In the genomic region with DNA sequence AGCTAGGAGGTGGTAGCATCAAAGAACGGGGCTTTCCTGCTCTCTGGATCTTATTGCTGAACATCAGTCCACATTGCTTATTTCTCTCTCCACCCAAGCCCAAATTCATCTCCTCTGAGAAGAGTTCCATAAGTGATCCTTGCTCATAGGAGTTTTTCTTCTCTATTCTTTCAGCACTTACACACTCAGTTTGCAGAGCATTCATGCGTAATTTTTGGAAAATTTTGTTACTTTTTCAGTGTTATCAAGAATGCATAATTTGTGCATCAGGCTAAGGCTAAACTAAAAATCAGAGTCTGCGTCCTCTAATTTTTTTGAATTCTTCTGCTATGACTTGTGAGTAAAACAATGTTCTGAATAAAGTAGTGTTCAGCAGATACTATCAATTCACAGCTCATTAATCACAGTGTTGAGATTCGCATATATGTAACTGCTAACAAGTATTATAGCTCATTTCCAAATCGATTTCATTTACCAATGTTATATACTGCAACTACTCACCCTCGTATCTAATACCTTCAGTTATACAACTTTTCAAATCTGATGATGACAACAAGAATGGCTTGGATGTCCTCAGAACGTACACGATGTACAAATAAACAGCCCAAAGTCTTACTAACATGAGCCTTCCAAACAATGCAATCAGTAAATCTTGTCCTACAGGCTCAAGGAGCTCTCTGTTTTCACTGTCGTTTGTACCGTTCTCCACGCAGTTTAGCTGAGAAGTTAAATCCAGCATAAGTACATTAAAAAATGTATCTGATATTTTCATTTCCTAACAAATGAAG, we compare ENCODE assay signal across 14 cellular contexts. TPM values are rescaled to one million over a fixed set of nuclear protein-coding genes. Genes with fewer than 3 reads are reported as not detected.
A peak's percentile ranks its signal among the peaks of the same experiment; 100 is the strongest.
DNase-seq lines count a peak whose midpoint lies in the region; ATAC-seq and TF ChIP-seq lines count a peak whose summit lies in the region.
"Had no signal": no experiment of that assay in that cellular context is flagged by ENCODE, and none has a peak within 500 bp of the region (broad histone marks: within the 10 kb centered on the region; RNA-seq: fewer than 3 reads in every experiment).

No MANE protein-coding gene starts in this region.

- no peaks in the 10 kb centered on the region for H3K36me3 ChIP-seq in ascending aorta
- no peaks in the 10 kb centered on the region for H3K36me3 ChIP-seq in gastrocnemius medialis
- no peaks in the 10 kb centered on the region for H3K36me3 ChIP-seq in BE2C

- in situ Hi-C loops in gastrocnemius medialis (cut with MboI; ENCODE audit: low sequenced_read_pairs in 4 of 4) = no loop called here

- ATAC-seq in left ventricle myocardium superior (peak; percentile 56), gastrocnemius medialis (peak in 1 of 2 donors; percentile 81), left colon (no peak)
- ATAC-seq: activated T-helper 17 cell treated with anti-CD3 and anti-CD28 coated beads, Interleukin-2, amount 50 U/mL, for 72 hours had no signal

- no peak for TF ChIP-seq POLR2A in gastrocnemius medialis (IDR thresholded peaks at IDR 0.05)

- H3K4me1 ChIP-seq in ascending aorta = peaks cover 4 to 26% of the 10 kb centered on the region in 2 donors
- H3K4me1 ChIP-seq in gastrocnemius medialis = peaks cover 0 to 20% of the 10 kb centered on the region in 2 donors
- no peaks in the 10 kb centered on the region for H3K4me1 ChIP-seq in BE2C

- no peaks in the 10 kb centered on the region for H3K27me3 ChIP-seq in ascending aorta
- no peaks in the 10 kb centered on the region for H3K27me3 ChIP-seq in gastrocnemius medialis
- H3K27me3 ChIP-seq in BE2C = no peaks in the 10 kb centered on the region

- TF ChIP-seq CTCF in ascending aorta (IDR thresholded peaks at IDR 0.05) (no peak), gastrocnemius medialis (IDR thresholded peaks at IDR 0.05 in 4 of 5, conservative IDR thresholded peaks at IDR 0.05 in 1 of 5) (no peak), BE2C (IDR thresholded peaks at IDR 0.05; ENCODE audit: low read depth, low read length) (no peak)

- intact Hi-C loops in ascending aorta (cut with DNase I) = loop anchor here (1.0 kb wide), 1 partner anchor 37 kb away; a partner anchor contains a TSS
- intact Hi-C loops in left ventricle myocardium superior (cut with micrococcal nuclease) = no loop called here
- intact Hi-C loops in gastrocnemius medialis (cut with DNase I; ENCODE audit: low total_unique reads) = loop anchor here (2.0 kb wide), 1 partner anchor 221 kb away; no protein-coding TSS in a partner anchor
- intact Hi-C loops in left colon (cut with DNase I, micrococcal nuclease) = no loop called here

- peak; percentile 9 for DNase-seq in AG20443 (ENCODE audit: low spot score)
- DNase-seq in ascending aorta (ENCODE audit: low spot score in 2 of 2) = no peak
- DNase-seq in left ventricle myocardium superior = no peak
- DNase-seq in gastrocnemius medialis = no peak
- DNase-seq in kidney glomerular epithelial cell (lab: John Stamatoyannopoulos, UW) = no peak
- DNase-seq in left colon = no peak
- no peak for DNase-seq in BE2C
- no peak for DNase-seq in amniotic stem cell (lab: John Stamatoyannopoulos, UW)
- DNase-seq: activated CD4-positive, alpha-beta memory T cell treated with anti-CD3 and anti-CD28 coated beads for 36 hours; AML-193; NCI-H2029 treated with DMSO at 0.1 percent for 48 hours; NCI-H82; SIG-M5 had no signal

- H3K4me3 ChIP-seq in ascending aorta = peak overlapping the region; percentile 16 to 56
- peak overlapping the region; percentile 7 to 30 (median 18) for H3K4me3 ChIP-seq in gastrocnemius medialis
- no peak overlapping the region for H3K4me3 ChIP-seq in BE2C (ENCODE audit: low read depth, low read length)

- H3K9me3 ChIP-seq in ascending aorta = peaks cover 0 to 11% of the 10 kb centered on the region in 2 donors
- H3K9me3 ChIP-seq in gastrocnemius medialis = no peaks in the 10 kb centered on the region
- H3K9me3 ChIP-seq in BE2C = no peaks in the 10 kb centered on the region

- H3K27ac ChIP-seq in ascending aorta = peak overlapping the region; percentile 62 to 63
- peak overlapping the region; percentile 28 to 76 (median 52) for H3K27ac ChIP-seq in gastrocnemius medialis

RNA-seq across cellular contexts. Expression of a gene that starts 36.3 kb away (rescaled TPM):
- total RNA-seq in ascending aorta = 34.6 TPM
- 41.1 TPM for total RNA-seq in left ventricle myocardium superior
- total RNA-seq in gastrocnemius medialis = 10 to 100 TPM in 2 of 4 donors, 1 to 10 TPM in 2; 7.7 to 19.3 (median 12.0) TPM
- 10 to 100 TPM; 28.7 to 32.9 TPM for total RNA-seq in left colon
- polyA plus RNA-seq in BE2C (2012; ENCODE audit: insufficient read depth, insufficient read length, low read depth) = 12.0 TPM

Comparison
In these comparisons a context has a peak if more than half of its experiments do, and no peak if none do; other contexts are left out.
1. intact Hi-C loops: an anchor here in ascending aorta (1.0 kb wide) and gastrocnemius medialis (2.0 kb wide); none called in left ventricle myocardium superior and left colon.